ENCODE assay signal across 11 cellular contexts in the genomic region with DNA sequence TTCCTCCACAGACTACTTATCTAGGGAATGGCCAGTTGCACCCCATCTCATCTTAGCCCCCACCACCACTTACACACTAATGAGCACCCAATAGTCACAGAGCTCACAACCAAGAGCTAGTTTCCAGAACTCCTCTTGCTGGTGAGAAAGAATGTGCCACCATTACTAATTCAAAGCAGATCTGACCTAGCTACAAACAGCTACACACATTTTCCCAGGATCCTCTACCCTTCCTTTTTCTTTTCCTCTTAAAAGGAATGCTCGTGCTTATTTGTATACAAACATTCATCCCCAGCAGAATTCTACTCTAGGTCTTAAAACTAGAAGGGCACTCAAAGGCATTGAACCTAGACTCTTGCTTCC.
DNase-seq lines count a peak whose midpoint lies in the region; ATAC-seq and TF ChIP-seq lines count a peak whose summit lies in the region.
"Had no signal": no experiment of that assay in that cellular context is flagged by ENCODE, and none has a peak within 500 bp of the region (broad histone marks: within the 10 kb centered on the region; RNA-seq: fewer than 3 reads in every experiment).

No MANE protein-coding gene starts in this region.

- H3K27ac Mint-ChIP-seq in activated naive CD8-positive, alpha-beta T cell treated with anti-CD3 and anti-CD28 coated beads, Interleukin-2, amount 50 U/mL, for 24 hours: peak overlapping the region; percentile 40
- H3K27ac Mint-ChIP-seq in stimulated activated naive B cell treated with anti-CD40 and anti-IgM and Interleukin-4, amounts not matched to agents 10 μg/mL and 1 μg/mL and 100 μg/mL, for 72 hours: peak overlapping the region; percentile 26
- no peak overlapping the region for H3K27ac Mint-ChIP-seq in osteocyte (ENCODE audit: unreplicated experiment)
- H3K27ac Mint-ChIP-seq: memory B cell had no signal

- peak; percentile 6 for DNase-seq in Caki2 (ENCODE audit: low read depth)
- DNase-seq in activated naive CD8-positive, alpha-beta T cell treated with anti-CD3 and anti-CD28 coated beads, Interleukin-2, amount 50 U/mL, for 24 hours: no peak
- peak; percentile 41 for DNase-seq in fibroblast of peridontal ligament (ENCODE audit: extremely low read depth)
- DNase-seq in stimulated activated naive B cell treated with anti-CD40 and anti-IgM and Interleukin-4, amounts not matched to agents 10 μg/mL and 1 μg/mL and 100 μg/mL, for 72 hours: no peak
- DNase-seq in NCI-H146 (lab: John Stamatoyannopoulos, UW): no peak
- no peak for DNase-seq in osteocyte (ENCODE audit: extremely low spot score, unreplicated experiment)
- DNase-seq in GM13977 (ENCODE audit: low spot score): no peak
- DNase-seq: H9, ovary had no signal

- peaks cover 6% of the 10 kb centered on the region for H3K9me3 Mint-ChIP-seq in activated naive CD8-positive, alpha-beta T cell treated with anti-CD3 and anti-CD28 coated beads, Interleukin-2, amount 50 U/mL, for 24 hours
- H3K9me3 Mint-ChIP-seq in stimulated activated naive B cell treated with anti-CD40 and anti-IgM and Interleukin-4, amounts not matched to agents 10 μg/mL and 1 μg/mL and 100 μg/mL, for 72 hours: peaks cover 4 to 12% of the 10 kb centered on the region in 2 donors
- no peaks in the 10 kb centered on the region for H3K9me3 Mint-ChIP-seq in osteocyte (ENCODE audit: unreplicated experiment)
- H3K9me3 Mint-ChIP-seq: H9, memory B cell had no signal

- in situ Hi-C loops in Caki2 (cut with HindIII; ENCODE audit: low pct_unique_long_range_greater_than_20kb, low sequenced_read_pairs) (no loop called here), GM13977 (cut with MboI; ENCODE audit: low pct_unique_long_range_greater_than_20kb, low sequenced_read_pairs, unreplicated experiment) (no loop called here)

- no peak overlapping the region for H3K4me3 Mint-ChIP-seq in activated naive CD8-positive, alpha-beta T cell treated with anti-CD3 and anti-CD28 coated beads, Interleukin-2, amount 50 U/mL, for 24 hours
- H3K4me3 Mint-ChIP-seq in stimulated activated naive B cell treated with anti-CD40 and anti-IgM and Interleukin-4, amounts not matched to agents 10 μg/mL and 1 μg/mL and 100 μg/mL, for 72 hours: no peak overlapping the region
- H3K4me3 Mint-ChIP-seq in osteocyte (ENCODE audit: unreplicated experiment): no peak overlapping the region
- H3K4me3 Mint-ChIP-seq: H9, memory B cell had no signal

- H3K36me3 Mint-ChIP-seq in activated naive CD8-positive, alpha-beta T cell treated with anti-CD3 and anti-CD28 coated beads, Interleukin-2, amount 50 U/mL, for 24 hours (ENCODE audit: low read depth): no peaks in the 10 kb centered on the region
- peaks cover 0 to 2% of the 10 kb centered on the region in 2 donors for H3K36me3 Mint-ChIP-seq in stimulated activated naive B cell treated with anti-CD40 and anti-IgM and Interleukin-4, amounts not matched to agents 10 μg/mL and 1 μg/mL and 100 μg/mL, for 72 hours
- H3K36me3 Mint-ChIP-seq in osteocyte (ENCODE audit: unreplicated experiment): no peaks in the 10 kb centered on the region
- H3K36me3 Mint-ChIP-seq: memory B cell had no signal

- ATAC-seq in activated naive CD8-positive, alpha-beta T cell treated with anti-CD3 and anti-CD28 coated beads, Interleukin-2, amount 50 U/mL, for 24 hours: no peak
- no peak for ATAC-seq in stimulated activated naive B cell treated with anti-CD40 and anti-IgM and Interleukin-4, amounts not matched to agents 10 μg/mL and 1 μg/mL and 100 μg/mL, for 72 hours (replicated peaks)
- ATAC-seq in HG03025 (IDR thresholded peaks at IDR 0.05; ENCODE audit: low FRiP score, unreplicated experiment): no peak

- H3K27me3 Mint-ChIP-seq in activated naive CD8-positive, alpha-beta T cell treated with anti-CD3 and anti-CD28 coated beads, Interleukin-2, amount 50 U/mL, for 24 hours: no peaks in the 10 kb centered on the region
- no peaks in the 10 kb centered on the region for H3K27me3 Mint-ChIP-seq in stimulated activated naive B cell treated with anti-CD40 and anti-IgM and Interleukin-4, amounts not matched to agents 10 μg/mL and 1 μg/mL and 100 μg/mL, for 72 hours
- H3K27me3 Mint-ChIP-seq in osteocyte (ENCODE audit: unreplicated experiment): peaks cover 2% of the 10 kb centered on the region
- H3K27me3 Mint-ChIP-seq: memory B cell had no signal

- no peak for TF ChIP-seq CTCF in osteocyte (IDR thresholded peaks at IDR 0.05)
- no peak for TF ChIP-seq CTCF in GM13977 (IDR thresholded peaks at IDR 0.05; ENCODE audit: extremely low read depth, insufficient read depth, missing control alignments)

- H3K4me1 Mint-ChIP-seq in activated naive CD8-positive, alpha-beta T cell treated with anti-CD3 and anti-CD28 coated beads, Interleukin-2, amount 50 U/mL, for 24 hours: peaks cover 60% of the 10 kb centered on the region
- H3K4me1 Mint-ChIP-seq in stimulated activated naive B cell treated with anti-CD40 and anti-IgM and Interleukin-4, amounts not matched to agents 10 μg/mL and 1 μg/mL and 100 μg/mL, for 72 hours: peaks cover 45 to 60% of the 10 kb centered on the region in 2 donors
- H3K4me1 Mint-ChIP-seq in osteocyte (ENCODE audit: unreplicated experiment): peaks cover 10% of the 10 kb centered on the region

Comparison
In these comparisons a context has a peak if more than half of its experiments do, and no peak if none do; other contexts are left out.
1. DNase-seq: peak in Caki2 (single experiment) and fibroblast of peridontal ligament (single experiment); none in activated naive CD8-positive, alpha-beta T cell treated with anti-CD3 and anti-CD28 coated beads, Interleukin-2, amount 50 U/mL, for 24 hours (single experiment), stimulated activated naive B cell treated with anti-CD40 and anti-IgM and Interleukin-4, amounts not matched to agents 10 μg/mL and 1 μg/mL and 100 μg/mL, for 72 hours (single experiment), NCI-H146 (single experiment), osteocyte (single experiment) and GM13977 (single experiment).